19 cellular contexts compared by ENCODE assay signal in the genomic region with DNA sequence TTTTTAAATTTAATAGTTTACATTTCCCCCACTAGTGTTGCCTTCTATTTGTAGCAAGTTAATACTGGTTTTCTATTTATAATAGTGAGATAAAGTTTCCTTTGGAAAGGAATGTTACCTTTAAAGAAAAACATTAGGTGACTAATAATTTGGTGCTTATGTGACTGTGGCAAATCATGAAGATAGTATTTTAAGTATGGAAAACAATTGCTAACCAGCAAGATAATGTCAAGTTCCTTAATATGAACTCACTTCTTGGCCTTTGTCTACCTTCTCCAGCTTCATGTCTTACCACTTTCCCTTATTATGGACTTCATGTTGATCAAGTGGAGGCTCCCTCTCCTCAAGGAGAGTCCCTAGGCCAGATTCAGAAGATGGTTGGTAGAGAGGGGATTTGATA. TPM values are rescaled to one million over a fixed set of nuclear protein-coding genes. Genes with fewer than 3 reads are reported as not detected.
"Had no signal": no experiment of that assay in that cellular context is flagged by ENCODE, and none has a peak within 500 bp of the region (broad histone marks: within the 10 kb centered on the region; RNA-seq: fewer than 3 reads in every experiment).

No MANE protein-coding gene starts in this region.

- H3K4me3 ChIP-seq: esophagus muscularis mucosa, hepatocyte, smooth muscle cell had no signal

- H3K27me3 ChIP-seq: esophagus muscularis mucosa, hepatocyte had no signal

- H3K9me3 Mint-ChIP-seq: dendritic cell treated with granulocyte-macrophage colony-stimulating factor and Interleukin-4, amounts not matched to agents 40 ng/mL and 50 ng/mL, for 4 days; effector memory CD8-positive, alpha-beta T cell; naive thymus-derived CD4-positive, alpha-beta T cell had no signal

- H3K4me2 ChIP-seq: hepatocyte, smooth muscle cell had no signal

- H3K36me3 ChIP-seq: esophagus muscularis mucosa had no signal

- DNase-seq: effector memory CD8-positive, alpha-beta T cell; foreskin fibroblast; kidney; left colon; naive thymus-derived CD4-positive, alpha-beta T cell; nephron progenitor cell; posterior cingulate gyrus; right cardiac atrium; stimulated activated CD4-positive, alpha-beta T cell treated with anti-CD3 and anti-CD28 coated beads, Interleukin-2, amount 100 ng/mL, for 48 hours; stimulated activated naive CD4-positive, alpha-beta T cell treated with Interleukin-2 at 50 U/mL for 16 hours had no signal

- FAIRE-seq: colon, kidney, urothelium cell line had no signal

- H2AFZ ChIP-seq: hepatocyte had no signal

- ATAC-seq: effector memory CD8-positive, alpha-beta T cell; left colon; naive thymus-derived CD4-positive, alpha-beta T cell; right cardiac atrium had no signal

- H3K4me1 Mint-ChIP-seq: nephron progenitor cell had no signal

- H3K27ac ChIP-seq: epithelial cell of prostate, esophagus muscularis mucosa, hepatocyte had no signal

- H3K27ac Mint-ChIP-seq: dendritic cell treated with granulocyte-macrophage colony-stimulating factor and Interleukin-4, amounts not matched to agents 40 ng/mL and 50 ng/mL, for 4 days; effector memory CD8-positive, alpha-beta T cell; naive thymus-derived CD4-positive, alpha-beta T cell; nephron progenitor cell; type B pancreatic cell had no signal

- H3K4me3 Mint-ChIP-seq: dendritic cell treated with granulocyte-macrophage colony-stimulating factor and Interleukin-4, amounts not matched to agents 40 ng/mL and 50 ng/mL, for 4 days; effector memory CD8-positive, alpha-beta T cell; naive thymus-derived CD4-positive, alpha-beta T cell; nephron progenitor cell; type B pancreatic cell had no signal

- H3K9me3 ChIP-seq: esophagus muscularis mucosa had no signal

- H3K27me3 Mint-ChIP-seq: effector memory CD8-positive, alpha-beta T cell; type B pancreatic cell had no signal

RNA-seq across cellular contexts. Expression of a gene that starts 38.3 kb away (rescaled TPM):
- total RNA-seq: mononuclear cell had no signal
- polyA plus RNA-seq: naive thymus-derived CD4-positive, alpha-beta T cell had no signal
